1 cellular context compared by ENCODE assay signal in the genomic region with DNA sequence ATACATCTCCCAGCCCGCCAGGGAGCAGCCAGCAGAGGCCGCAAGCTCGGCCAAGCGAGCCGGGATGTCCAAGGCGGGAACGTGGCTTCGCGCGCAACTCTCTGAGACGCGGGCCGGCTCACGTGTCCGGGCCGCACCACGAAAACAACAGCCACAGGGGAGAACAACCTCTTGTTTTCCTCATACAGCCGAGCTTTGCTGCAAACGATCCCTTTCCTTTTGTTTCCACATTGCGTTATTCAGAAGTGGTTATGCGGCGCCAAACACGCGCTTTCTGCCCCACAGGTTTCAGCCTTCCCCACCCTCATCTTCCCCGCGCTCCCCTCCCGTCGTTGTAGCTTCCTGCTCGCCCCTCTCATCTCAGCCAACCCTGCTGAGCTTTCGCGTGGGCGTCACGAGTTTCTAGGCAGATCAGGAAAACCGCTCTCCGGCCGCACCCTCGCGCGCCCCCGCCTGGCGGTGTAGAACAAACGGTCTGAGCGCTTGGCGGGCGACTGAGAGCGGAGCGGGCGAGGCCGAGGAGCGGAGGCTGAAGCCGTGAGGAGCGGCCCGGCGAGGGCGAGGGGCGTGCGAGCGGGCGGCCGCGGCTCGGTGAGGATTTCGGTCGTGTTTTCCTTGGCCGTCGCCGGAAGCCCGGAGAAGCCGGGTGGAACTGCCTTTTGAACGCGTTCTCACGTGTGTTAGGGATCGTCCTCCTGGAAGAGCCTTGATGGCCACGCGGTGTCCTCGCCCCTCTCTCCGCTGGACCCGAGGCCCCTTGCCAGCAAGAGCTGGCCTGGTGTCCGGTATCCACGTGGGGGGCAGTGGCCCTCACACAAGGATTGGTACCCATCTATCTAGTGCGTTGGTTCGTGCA.
TF ChIP-seq lines count a peak whose summit lies in the region.

No MANE protein-coding gene starts in this region.

TF ChIP-seq in HepG2, 621 proteins besides CTCF, POLR2A, EP300 and RAD21 (continued from another document and continues in another):
- TF ChIP-seq ZMYM2 (CRISPR knock-in tag; IDR thresholded peaks at IDR 0.05) (peak; percentile 90; the same call in 1 of the 2 replicates), ELF1 (CRISPR knock-in tag; IDR thresholded peaks at IDR 0.05) (peak; percentile 48; the same call in 1 of the 2 replicates), ZNF207 (IDR thresholded peaks at IDR 0.05; ENCODE audit: borderline replicate concordance) (no peak), PAF1 (CRISPR knock-in tag; IDR thresholded peaks at IDR 0.05) (no peak), CAMTA2 (CRISPR knock-in tag; IDR thresholded peaks at IDR 0.05; ENCODE audit: borderline replicate concordance) (no peak), ZNF552 (CRISPR knock-in tag; IDR thresholded peaks at IDR 0.05; ENCODE audit: borderline replicate concordance) (no peak), SNAI1 (CRISPR knock-in tag; IDR thresholded peaks at IDR 0.05; ENCODE audit: borderline replicate concordance) (no peak), CBX2 (IDR thresholded peaks at IDR 0.05; ENCODE audit: low read depth, low read length) (no peak), CBX2 (CRISPR knock-in tag; IDR thresholded peaks at IDR 0.05; ENCODE audit: low read depth) (no peak), TOPORS (CRISPR knock-in tag; IDR thresholded peaks at IDR 0.05) (no peak), MBD4 (IDR thresholded peaks at IDR 0.05; ENCODE audit: borderline replicate concordance, low read length) (no peak), HNF4G (IDR thresholded peaks at IDR 0.05; ENCODE audit: borderline replicate concordance, low read depth, low read length) (no peak), HNF4G (CRISPR knock-in tag; IDR thresholded peaks at IDR 0.05; ENCODE audit: borderline replicate concordance, low read depth) (no peak), EZH2 (conservative IDR thresholded peaks at IDR 0.05; ENCODE audit: low read depth, low read length) (no peak), ZNF891 (CRISPR knock-in tag; IDR thresholded peaks at IDR 0.05) (peak; percentile 46), NR2F6 (IDR thresholded peaks at IDR 0.05) (no peak), NR2F6 (CRISPR knock-in tag; IDR thresholded peaks at IDR 0.05) (no peak), ZNF766 (CRISPR knock-in tag; IDR thresholded peaks at IDR 0.05; ENCODE audit: borderline replicate concordance) (no peak), PCBP1 (IDR thresholded peaks at IDR 0.05; ENCODE audit: borderline replicate concordance, low read depth, low read length) (0 out of 2 replicates have a peak, but pooled peaks have one; percentile 66)
- TF ChIP-seq, protein P1, sequence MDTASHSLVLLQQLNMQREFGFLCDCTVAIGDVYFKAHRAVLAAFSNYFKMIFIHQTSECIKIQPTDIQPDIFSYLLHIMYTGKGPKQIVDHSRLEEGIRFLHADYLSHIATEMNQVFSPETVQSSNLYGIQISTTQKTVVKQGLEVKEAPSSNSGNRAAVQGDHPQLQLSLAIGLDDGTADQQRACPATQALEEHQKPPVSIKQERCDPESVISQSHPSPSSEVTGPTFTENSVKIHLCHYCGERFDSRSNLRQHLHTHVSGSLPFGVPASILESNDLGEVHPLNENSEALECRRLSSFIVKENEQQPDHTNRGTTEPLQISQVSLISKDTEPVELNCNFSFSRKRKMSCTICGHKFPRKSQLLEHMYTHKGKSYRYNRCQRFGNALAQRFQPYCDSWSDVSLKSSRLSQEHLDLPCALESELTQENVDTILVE (CRISPR knock-in tag; IDR thresholded peaks at IDR 0.05): no peak
- TF ChIP-seq, protein P2, sequence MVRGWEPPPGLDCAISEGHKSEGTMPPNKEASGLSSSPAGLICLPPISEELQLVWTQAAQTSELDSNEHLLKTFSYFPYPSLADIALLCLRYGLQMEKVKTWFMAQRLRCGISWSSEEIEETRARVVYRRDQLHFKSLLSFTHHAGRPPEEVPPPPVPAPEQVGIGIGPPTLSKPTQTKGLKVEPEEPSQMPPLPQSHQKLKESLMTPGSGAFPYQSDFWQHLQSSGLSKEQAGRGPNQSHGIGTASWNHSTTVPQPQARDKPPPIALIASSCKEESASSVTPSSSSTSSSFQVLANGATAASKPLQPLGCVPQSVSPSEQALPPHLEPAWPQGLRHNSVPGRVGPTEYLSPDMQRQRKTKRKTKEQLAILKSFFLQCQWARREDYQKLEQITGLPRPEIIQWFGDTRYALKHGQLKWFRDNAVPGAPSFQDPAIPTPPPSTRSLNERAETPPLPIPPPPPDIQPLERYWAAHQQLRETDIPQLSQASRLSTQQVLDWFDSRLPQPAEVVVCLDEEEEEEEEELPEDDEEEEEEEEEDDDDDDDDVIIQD (CRISPR knock-in tag; IDR thresholded peaks at IDR 0.05; ENCODE audit: low read depth): no peak
- TF ChIP-seq, protein P3, sequence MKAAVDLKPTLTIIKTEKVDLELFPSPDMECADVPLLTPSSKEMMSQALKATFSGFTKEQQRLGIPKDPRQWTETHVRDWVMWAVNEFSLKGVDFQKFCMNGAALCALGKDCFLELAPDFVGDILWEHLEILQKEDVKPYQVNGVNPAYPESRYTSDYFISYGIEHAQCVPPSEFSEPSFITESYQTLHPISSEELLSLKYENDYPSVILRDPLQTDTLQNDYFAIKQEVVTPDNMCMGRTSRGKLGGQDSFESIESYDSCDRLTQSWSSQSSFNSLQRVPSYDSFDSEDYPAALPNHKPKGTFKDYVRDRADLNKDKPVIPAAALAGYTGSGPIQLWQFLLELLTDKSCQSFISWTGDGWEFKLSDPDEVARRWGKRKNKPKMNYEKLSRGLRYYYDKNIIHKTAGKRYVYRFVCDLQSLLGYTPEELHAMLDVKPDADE (CRISPR knock-in tag; IDR thresholded peaks at IDR 0.05): no peak
- TF ChIP-seq, protein P4, sequence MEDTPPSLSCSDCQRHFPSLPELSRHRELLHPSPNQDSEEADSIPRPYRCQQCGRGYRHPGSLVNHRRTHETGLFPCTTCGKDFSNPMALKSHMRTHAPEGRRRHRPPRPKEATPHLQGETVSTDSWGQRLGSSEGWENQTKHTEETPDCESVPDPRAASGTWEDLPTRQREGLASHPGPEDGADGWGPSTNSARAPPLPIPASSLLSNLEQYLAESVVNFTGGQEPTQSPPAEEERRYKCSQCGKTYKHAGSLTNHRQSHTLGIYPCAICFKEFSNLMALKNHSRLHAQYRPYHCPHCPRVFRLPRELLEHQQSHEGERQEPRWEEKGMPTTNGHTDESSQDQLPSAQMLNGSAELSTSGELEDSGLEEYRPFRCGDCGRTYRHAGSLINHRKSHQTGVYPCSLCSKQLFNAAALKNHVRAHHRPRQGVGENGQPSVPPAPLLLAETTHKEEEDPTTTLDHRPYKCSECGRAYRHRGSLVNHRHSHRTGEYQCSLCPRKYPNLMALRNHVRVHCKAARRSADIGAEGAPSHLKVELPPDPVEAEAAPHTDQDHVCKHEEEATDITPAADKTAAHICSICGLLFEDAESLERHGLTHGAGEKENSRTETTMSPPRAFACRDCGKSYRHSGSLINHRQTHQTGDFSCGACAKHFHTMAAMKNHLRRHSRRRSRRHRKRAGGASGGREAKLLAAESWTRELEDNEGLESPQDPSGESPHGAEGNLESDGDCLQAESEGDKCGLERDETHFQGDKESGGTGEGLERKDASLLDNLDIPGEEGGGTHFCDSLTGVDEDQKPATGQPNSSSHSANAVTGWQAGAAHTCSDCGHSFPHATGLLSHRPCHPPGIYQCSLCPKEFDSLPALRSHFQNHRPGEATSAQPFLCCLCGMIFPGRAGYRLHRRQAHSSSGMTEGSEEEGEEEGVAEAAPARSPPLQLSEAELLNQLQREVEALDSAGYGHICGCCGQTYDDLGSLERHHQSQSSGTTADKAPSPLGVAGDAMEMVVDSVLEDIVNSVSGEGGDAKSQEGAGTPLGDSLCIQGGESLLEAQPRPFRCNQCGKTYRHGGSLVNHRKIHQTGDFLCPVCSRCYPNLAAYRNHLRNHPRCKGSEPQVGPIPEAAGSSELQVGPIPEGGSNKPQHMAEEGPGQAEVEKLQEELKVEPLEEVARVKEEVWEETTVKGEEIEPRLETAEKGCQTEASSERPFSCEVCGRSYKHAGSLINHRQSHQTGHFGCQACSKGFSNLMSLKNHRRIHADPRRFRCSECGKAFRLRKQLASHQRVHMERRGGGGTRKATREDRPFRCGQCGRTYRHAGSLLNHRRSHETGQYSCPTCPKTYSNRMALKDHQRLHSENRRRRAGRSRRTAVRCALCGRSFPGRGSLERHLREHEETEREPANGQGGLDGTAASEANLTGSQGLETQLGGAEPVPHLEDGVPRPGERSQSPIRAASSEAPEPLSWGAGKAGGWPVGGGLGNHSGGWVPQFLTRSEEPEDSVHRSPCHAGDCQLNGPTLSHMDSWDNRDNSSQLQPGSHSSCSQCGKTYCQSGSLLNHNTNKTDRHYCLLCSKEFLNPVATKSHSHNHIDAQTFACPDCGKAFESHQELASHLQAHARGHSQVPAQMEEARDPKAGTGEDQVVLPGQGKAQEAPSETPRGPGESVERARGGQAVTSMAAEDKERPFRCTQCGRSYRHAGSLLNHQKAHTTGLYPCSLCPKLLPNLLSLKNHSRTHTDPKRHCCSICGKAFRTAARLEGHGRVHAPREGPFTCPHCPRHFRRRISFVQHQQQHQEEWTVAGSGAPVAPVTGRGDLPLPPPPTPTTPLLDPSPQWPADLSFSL (CRISPR knock-in tag; IDR thresholded peaks at IDR 0.05): no peak
- TF ChIP-seq, protein P5, sequence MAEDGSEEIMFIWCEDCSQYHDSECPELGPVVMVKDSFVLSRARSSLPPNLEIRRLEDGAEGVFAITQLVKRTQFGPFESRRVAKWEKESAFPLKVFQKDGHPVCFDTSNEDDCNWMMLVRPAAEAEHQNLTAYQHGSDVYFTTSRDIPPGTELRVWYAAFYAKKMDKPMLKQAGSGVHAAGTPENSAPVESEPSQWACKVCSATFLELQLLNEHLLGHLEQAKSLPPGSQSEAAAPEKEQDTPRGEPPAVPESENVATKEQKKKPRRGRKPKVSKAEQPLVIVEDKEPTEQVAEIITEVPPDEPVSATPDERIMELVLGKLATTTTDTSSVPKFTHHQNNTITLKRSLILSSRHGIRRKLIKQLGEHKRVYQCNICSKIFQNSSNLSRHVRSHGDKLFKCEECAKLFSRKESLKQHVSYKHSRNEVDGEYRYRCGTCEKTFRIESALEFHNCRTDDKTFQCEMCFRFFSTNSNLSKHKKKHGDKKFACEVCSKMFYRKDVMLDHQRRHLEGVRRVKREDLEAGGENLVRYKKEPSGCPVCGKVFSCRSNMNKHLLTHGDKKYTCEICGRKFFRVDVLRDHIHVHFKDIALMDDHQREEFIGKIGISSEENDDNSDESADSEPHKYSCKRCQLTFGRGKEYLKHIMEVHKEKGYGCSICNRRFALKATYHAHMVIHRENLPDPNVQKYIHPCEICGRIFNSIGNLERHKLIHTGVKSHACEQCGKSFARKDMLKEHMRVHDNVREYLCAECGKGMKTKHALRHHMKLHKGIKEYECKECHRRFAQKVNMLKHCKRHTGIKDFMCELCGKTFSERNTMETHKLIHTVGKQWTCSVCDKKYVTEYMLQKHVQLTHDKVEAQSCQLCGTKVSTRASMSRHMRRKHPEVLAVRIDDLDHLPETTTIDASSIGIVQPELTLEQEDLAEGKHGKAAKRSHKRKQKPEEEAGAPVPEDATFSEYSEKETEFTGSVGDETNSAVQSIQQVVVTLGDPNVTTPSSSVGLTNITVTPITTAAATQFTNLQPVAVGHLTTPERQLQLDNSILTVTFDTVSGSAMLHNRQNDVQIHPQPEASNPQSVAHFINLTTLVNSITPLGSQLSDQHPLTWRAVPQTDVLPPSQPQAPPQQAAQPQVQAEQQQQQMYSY (CRISPR knock-in tag; IDR thresholded peaks at IDR 0.05): no peak
- TF ChIP-seq, protein P6, sequence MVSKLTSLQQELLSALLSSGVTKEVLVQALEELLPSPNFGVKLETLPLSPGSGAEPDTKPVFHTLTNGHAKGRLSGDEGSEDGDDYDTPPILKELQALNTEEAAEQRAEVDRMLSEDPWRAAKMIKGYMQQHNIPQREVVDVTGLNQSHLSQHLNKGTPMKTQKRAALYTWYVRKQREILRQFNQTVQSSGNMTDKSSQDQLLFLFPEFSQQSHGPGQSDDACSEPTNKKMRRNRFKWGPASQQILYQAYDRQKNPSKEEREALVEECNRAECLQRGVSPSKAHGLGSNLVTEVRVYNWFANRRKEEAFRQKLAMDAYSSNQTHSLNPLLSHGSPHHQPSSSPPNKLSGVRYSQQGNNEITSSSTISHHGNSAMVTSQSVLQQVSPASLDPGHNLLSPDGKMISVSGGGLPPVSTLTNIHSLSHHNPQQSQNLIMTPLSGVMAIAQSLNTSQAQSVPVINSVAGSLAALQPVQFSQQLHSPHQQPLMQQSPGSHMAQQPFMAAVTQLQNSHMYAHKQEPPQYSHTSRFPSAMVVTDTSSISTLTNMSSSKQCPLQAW (CRISPR knock-in tag; IDR thresholded peaks at IDR 0.05): no peak
- TF ChIP-seq, protein P7, sequence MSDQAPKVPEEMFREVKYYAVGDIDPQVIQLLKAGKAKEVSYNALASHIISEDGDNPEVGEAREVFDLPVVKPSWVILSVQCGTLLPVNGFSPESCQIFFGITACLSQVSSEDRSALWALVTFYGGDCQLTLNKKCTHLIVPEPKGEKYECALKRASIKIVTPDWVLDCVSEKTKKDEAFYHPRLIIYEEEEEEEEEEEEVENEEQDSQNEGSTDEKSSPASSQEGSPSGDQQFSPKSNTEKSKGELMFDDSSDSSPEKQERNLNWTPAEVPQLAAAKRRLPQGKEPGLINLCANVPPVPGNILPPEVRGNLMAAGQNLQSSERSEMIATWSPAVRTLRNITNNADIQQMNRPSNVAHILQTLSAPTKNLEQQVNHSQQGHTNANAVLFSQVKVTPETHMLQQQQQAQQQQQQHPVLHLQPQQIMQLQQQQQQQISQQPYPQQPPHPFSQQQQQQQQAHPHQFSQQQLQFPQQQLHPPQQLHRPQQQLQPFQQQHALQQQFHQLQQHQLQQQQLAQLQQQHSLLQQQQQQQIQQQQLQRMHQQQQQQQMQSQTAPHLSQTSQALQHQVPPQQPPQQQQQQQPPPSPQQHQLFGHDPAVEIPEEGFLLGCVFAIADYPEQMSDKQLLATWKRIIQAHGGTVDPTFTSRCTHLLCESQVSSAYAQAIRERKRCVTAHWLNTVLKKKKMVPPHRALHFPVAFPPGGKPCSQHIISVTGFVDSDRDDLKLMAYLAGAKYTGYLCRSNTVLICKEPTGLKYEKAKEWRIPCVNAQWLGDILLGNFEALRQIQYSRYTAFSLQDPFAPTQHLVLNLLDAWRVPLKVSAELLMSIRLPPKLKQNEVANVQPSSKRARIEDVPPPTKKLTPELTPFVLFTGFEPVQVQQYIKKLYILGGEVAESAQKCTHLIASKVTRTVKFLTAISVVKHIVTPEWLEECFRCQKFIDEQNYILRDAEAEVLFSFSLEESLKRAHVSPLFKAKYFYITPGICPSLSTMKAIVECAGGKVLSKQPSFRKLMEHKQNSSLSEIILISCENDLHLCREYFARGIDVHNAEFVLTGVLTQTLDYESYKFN (CRISPR knock-in tag; conservative IDR thresholded peaks at IDR 0.05): no peak
